In the genomic region with DNA sequence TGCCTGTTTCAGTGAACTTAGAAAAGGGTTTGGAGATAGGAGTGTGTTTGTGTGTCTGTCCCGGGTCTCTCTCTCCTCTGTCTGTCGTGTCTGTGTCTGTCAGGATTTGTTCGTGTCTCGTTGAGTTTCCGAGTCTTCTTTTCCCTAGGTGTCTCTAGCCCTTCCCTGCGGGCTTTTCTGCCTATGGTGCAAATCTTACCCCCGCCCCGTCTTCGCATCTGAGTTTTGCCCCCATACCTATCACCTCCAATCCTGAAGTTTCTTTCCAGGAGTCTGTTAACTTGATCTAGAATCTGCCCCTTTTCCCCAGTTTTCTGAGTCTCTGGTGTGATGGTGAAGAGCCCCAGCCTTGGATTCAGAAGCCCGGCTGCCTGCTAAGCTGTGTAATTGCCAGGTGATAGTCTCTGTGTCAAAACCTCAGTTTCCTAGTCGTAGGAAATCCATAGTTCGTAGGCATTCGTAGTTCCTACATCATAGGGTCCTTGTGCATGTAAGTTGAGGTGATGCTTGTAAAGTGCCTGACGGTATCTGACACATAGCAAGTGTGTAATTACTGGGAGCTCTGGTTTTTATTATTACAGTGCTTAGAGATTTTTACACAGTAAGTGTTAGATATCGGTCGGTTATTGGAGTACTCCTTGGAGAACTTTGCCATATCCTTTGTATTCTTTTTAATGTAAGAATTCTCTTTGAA, we compare ENCODE assay signal across 1 cellular context.
TF ChIP-seq lines count a peak whose summit lies in the region.

No MANE protein-coding gene starts in this region.

TF ChIP-seq in K562, 482 proteins besides CTCF, POLR2A, EP300 and RAD21:
- 0 out of 2 replicates have a peak, but pooled peaks have one; percentile 16 for TF ChIP-seq ELF4 (CRISPR knock-in tag; IDR thresholded peaks at IDR 0.05)
- TF ChIP-seq CC2D1A (IDR thresholded peaks at IDR 0.05): no peak
- TF ChIP-seq, protein P1, sequence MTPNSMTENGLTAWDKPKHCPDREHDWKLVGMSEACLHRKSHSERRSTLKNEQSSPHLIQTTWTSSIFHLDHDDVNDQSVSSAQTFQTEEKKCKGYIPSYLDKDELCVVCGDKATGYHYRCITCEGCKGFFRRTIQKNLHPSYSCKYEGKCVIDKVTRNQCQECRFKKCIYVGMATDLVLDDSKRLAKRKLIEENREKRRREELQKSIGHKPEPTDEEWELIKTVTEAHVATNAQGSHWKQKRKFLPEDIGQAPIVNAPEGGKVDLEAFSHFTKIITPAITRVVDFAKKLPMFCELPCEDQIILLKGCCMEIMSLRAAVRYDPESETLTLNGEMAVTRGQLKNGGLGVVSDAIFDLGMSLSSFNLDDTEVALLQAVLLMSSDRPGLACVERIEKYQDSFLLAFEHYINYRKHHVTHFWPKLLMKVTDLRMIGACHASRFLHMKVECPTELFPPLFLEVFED (CRISPR knock-in tag; conservative IDR thresholded peaks at IDR 0.05): 0 out of 2 replicates have a peak, but pooled peaks have one; percentile 44
- TF ChIP-seq C11orf30 (IDR thresholded peaks at IDR 0.05; ENCODE audit: low read depth): peak; percentile 55
- TF ChIP-seq KLF13 (tag; IDR thresholded peaks at IDR 0.05; ENCODE audit: borderline replicate concordance, low read depth): no peak
- TF ChIP-seq RBM15 (IDR thresholded peaks at IDR 0.05; ENCODE audit: insufficient read depth, low read length): no peak
- TF ChIP-seq, protein P2, sequence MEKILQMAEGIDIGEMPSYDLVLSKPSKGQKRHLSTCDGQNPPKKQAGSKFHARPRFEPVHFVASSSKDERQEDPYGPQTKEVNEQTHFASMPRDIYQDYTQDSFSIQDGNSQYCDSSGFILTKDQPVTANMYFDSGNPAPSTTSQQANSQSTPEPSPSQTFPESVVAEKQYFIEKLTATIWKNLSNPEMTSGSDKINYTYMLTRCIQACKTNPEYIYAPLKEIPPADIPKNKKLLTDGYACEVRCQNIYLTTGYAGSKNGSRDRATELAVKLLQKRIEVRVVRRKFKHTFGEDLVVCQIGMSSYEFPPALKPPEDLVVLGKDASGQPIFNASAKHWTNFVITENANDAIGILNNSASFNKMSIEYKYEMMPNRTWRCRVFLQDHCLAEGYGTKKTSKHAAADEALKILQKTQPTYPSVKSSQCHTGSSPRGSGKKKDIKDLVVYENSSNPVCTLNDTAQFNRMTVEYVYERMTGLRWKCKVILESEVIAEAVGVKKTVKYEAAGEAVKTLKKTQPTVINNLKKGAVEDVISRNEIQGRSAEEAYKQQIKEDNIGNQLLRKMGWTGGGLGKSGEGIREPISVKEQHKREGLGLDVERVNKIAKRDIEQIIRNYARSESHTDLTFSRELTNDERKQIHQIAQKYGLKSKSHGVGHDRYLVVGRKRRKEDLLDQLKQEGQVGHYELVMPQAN (IDR thresholded peaks at IDR 0.05; ENCODE audit: borderline replicate concordance): peak; percentile 2; the same call in 1 of the 2 replicates
- TF ChIP-seq ZNF316 (IDR thresholded peaks at IDR 0.05): peak; percentile 77
- no peak for TF ChIP-seq ZNF398 (CRISPR knock-in tag; IDR thresholded peaks at IDR 0.05)
- TF ChIP-seq HDAC2 (IDR thresholded peaks at IDR 0.05): no peak
- TF ChIP-seq CHD1 (IDR thresholded peaks at IDR 0.05; ENCODE audit: low read length): peak; percentile 4
- TF ChIP-seq U2AF2 (optimal IDR thresholded peaks at IDR 0.05; ENCODE audit: low read depth, low read length): no peak
- 0 out of 2 replicates have a peak, but pooled peaks have one; percentile 27 for TF ChIP-seq ELF1 (tag; IDR thresholded peaks at IDR 0.05)
- no peak for TF ChIP-seq NBN (IDR thresholded peaks at IDR 0.05; ENCODE audit: low read depth)
- TF ChIP-seq CBX1 (IDR thresholded peaks at IDR 0.05; ENCODE audit: low read depth): no peak
- no peak for TF ChIP-seq MTA1 (IDR thresholded peaks at IDR 0.05; ENCODE audit: borderline replicate concordance)
- TF ChIP-seq TOE1 (IDR thresholded peaks at IDR 0.05; ENCODE audit: borderline replicate concordance): no peak
- no peak for TF ChIP-seq TOE1 (CRISPR knock-in tag; IDR thresholded peaks at IDR 0.05; ENCODE audit: borderline replicate concordance, low read depth)
- TF ChIP-seq TGIF2 (CRISPR knock-in tag; IDR thresholded peaks at IDR 0.05): no peak
- TF ChIP-seq, protein P3, sequence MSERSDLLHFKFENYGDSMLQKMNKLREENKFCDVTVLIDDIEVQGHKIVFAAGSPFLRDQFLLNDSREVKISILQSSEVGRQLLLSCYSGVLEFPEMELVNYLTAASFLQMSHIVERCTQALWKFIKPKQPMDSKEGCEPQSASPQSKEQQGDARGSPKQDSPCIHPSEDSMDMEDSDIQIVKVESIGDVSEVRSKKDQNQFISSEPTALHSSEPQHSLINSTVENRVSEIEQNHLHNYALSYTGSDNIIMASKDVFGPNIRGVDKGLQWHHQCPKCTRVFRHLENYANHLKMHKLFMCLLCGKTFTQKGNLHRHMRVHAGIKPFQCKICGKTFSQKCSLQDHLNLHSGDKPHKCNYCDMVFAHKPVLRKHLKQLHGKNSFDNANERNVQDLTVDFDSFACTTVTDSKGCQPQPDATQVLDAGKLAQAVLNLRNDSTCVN (CRISPR knock-in tag; IDR thresholded peaks at IDR 0.05): 0 out of 2 replicates have a peak, but pooled peaks have one; percentile 40
- no peak for TF ChIP-seq ZFP30 (CRISPR knock-in tag; IDR thresholded peaks at IDR 0.05; ENCODE audit: borderline replicate concordance)
- no peak for TF ChIP-seq PHB2 (IDR thresholded peaks at IDR 0.05; ENCODE audit: low read depth)
- no peak for TF ChIP-seq JUN (IDR thresholded peaks at IDR 0.05; ENCODE audit: borderline replicate concordance, low read depth, low read length)
- TF ChIP-seq JUN (CRISPR knock-in tag; IDR thresholded peaks at IDR 0.05; ENCODE audit: borderline replicate concordance): 0 out of 2 replicates have a peak, but pooled peaks have one; percentile 4
- TF ChIP-seq, protein P4, sequence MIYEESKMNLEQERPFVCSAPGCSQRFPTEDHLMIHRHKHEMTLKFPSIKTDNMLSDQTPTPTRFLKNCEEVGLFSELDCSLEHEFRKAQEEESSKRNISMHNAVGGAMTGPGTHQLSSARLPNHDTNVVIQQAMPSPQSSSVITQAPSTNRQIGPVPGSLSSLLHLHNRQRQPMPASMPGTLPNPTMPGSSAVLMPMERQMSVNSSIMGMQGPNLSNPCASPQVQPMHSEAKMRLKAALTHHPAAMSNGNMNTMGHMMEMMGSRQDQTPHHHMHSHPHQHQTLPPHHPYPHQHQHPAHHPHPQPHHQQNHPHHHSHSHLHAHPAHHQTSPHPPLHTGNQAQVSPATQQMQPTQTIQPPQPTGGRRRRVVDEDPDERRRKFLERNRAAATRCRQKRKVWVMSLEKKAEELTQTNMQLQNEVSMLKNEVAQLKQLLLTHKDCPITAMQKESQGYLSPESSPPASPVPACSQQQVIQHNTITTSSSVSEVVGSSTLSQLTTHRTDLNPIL (CRISPR knock-in tag; IDR thresholded peaks at IDR 0.05): no peak
- no peak for TF ChIP-seq TSC22D4 (tag; IDR thresholded peaks at IDR 0.05)
- TF ChIP-seq BCOR (IDR thresholded peaks at IDR 0.05): no peak
